18 cellular contexts compared by ENCODE assay signal in the genomic region with DNA sequence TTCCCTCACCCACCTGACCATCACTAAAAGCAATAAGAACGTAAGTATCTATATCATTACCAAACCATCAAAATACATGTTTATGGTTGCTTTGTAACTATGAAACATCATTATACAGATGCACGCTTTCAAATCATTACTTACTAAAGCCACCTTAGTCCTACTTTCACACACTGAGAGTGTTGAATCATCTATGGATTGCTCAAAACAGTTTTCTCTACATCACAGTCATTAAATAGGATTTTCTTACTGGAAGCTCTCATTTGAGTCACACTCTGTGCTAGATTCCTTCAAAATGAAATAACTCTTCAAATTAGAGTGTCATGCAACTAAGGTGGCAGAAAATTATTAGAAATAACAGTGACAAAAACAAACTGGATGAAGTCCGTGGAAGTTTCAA.
"Had no signal": no experiment of that assay in that cellular context is flagged by ENCODE, and none has a peak within 500 bp of the region (broad histone marks: within the 10 kb centered on the region; RNA-seq: fewer than 3 reads in every experiment).

No MANE protein-coding gene starts in this region.

- H3K27me3 ChIP-seq: esophagus muscularis mucosa, gastroesophageal sphincter, neutrophil, testis, tibial nerve, upper lobe of right lung had no signal

- H3K36me3 Mint-ChIP-seq: stimulated activated memory B cell treated with anti-CD40 and anti-IgM and Interleukin-4, amounts not matched to agents 10 μg/mL and 1 μg/mL and 100 μg/mL, for 72 hours had no signal

- H3K27ac Mint-ChIP-seq: naive thymus-derived CD8-positive, alpha-beta T cell; stimulated activated memory B cell treated with anti-CD40 and anti-IgM and Interleukin-4, amounts not matched to agents 10 μg/mL and 1 μg/mL and 100 μg/mL, for 72 hours; stimulated activated naive CD8-positive, alpha-beta T cell treated with anti-CD3 and anti-CD28 coated beads, Interleukin-15, amount 100 ng/mL, for 72 hours had no signal

- H3K27ac ChIP-seq: epithelial cell of prostate, esophagus muscularis mucosa, gastroesophageal sphincter, neutrophil, testis, tibial nerve, upper lobe of right lung had no signal

- ATAC-seq: gastroesophageal sphincter; left lobe of liver; mucosa of descending colon; naive thymus-derived CD8-positive, alpha-beta T cell; right cardiac atrium; stimulated activated memory B cell treated with anti-CD40 and anti-IgM and Interleukin-4, amounts not matched to agents 10 μg/mL and 1 μg/mL and 100 μg/mL, for 72 hours; stimulated activated naive CD8-positive, alpha-beta T cell treated with anti-CD3 and anti-CD28 coated beads, Interleukin-15, amount 100 ng/mL, for 72 hours; upper lobe of right lung had no signal

- DNase-seq: effector memory CD4-positive, alpha-beta T cell; glutamatergic neuron; islet precursor cell; mucosa of descending colon; stimulated activated CD4-positive, alpha-beta T cell treated with anti-CD3 and anti-CD28 coated beads, Interleukin-4, amount 100 ng/mL, for 1 hour; stimulated activated CD8-positive, alpha-beta memory T cell treated with anti-CD3 and anti-CD28 coated beads, Interleukin-4, amount 100 ng/mL, for 48 hours; stimulated activated naive CD8-positive, alpha-beta T cell treated with anti-CD3 and anti-CD28 coated beads, Interleukin-15, amount 100 ng/mL, for 72 hours; testis; upper lobe of right lung had no signal

- H3K4me1 ChIP-seq: esophagus muscularis mucosa, gastroesophageal sphincter, testis, tibial nerve, upper lobe of right lung had no signal

- H3K9me3 ChIP-seq: esophagus muscularis mucosa, gastroesophageal sphincter, mucosa of descending colon, neutrophil, testis, tibial nerve, upper lobe of right lung had no signal

- H3K4me3 ChIP-seq: esophagus muscularis mucosa, gastroesophageal sphincter, mucosa of descending colon, testis, tibial nerve, upper lobe of right lung had no signal

- H3K4me3 Mint-ChIP-seq: naive thymus-derived CD8-positive, alpha-beta T cell; stimulated activated memory B cell treated with anti-CD40 and anti-IgM and Interleukin-4, amounts not matched to agents 10 μg/mL and 1 μg/mL and 100 μg/mL, for 72 hours; stimulated activated naive CD8-positive, alpha-beta T cell treated with anti-CD3 and anti-CD28 coated beads, Interleukin-15, amount 100 ng/mL, for 72 hours had no signal

- H3K27me3 Mint-ChIP-seq: naive thymus-derived CD8-positive, alpha-beta T cell; stimulated activated memory B cell treated with anti-CD40 and anti-IgM and Interleukin-4, amounts not matched to agents 10 μg/mL and 1 μg/mL and 100 μg/mL, for 72 hours; stimulated activated naive CD8-positive, alpha-beta T cell treated with anti-CD3 and anti-CD28 coated beads, Interleukin-15, amount 100 ng/mL, for 72 hours had no signal

- H3K36me3 ChIP-seq: esophagus muscularis mucosa, gastroesophageal sphincter, neutrophil, tibial nerve, upper lobe of right lung had no signal

- H3K4me1 Mint-ChIP-seq: naive thymus-derived CD8-positive, alpha-beta T cell; stimulated activated memory B cell treated with anti-CD40 and anti-IgM and Interleukin-4, amounts not matched to agents 10 μg/mL and 1 μg/mL and 100 μg/mL, for 72 hours; stimulated activated naive CD8-positive, alpha-beta T cell treated with anti-CD3 and anti-CD28 coated beads, Interleukin-15, amount 100 ng/mL, for 72 hours had no signal
